ENCODE assay signal across 9 cellular contexts in genomic region chr6:104941694-104942177, GRCh38. TPM values are rescaled to one million over a fixed set of nuclear protein-coding genes. Genes with fewer than 3 reads are reported as not detected.
DNase-seq lines count a peak whose midpoint lies in the region; ATAC-seq and TF ChIP-seq lines count a peak whose summit lies in the region.
"Had no signal": no experiment of that assay in that cellular context is flagged by ENCODE, and none has a peak within 500 bp of the region (broad histone marks: within the 10 kb centered on the region; RNA-seq: fewer than 3 reads in every experiment).

No MANE protein-coding gene starts in this region.

- H3K4me3 Mint-ChIP-seq in chondrocyte (ENCODE audit: unreplicated experiment) (peak overlapping the region; percentile 76), neural crest cell (peak overlapping the region; percentile 90)

- H3K4me1 Mint-ChIP-seq in chondrocyte (ENCODE audit: low read depth) (peaks cover 6% of the 10 kb centered on the region), neural crest cell (peaks cover 42% of the 10 kb centered on the region)

- H3K36me3 Mint-ChIP-seq in chondrocyte (ENCODE audit: low read depth): no peaks in the 10 kb centered on the region
- H3K36me3 Mint-ChIP-seq in neural crest cell (ENCODE audit: low read depth): no peaks in the 10 kb centered on the region

- DNase-seq in LNCaP clone FGC (ENCODE audit: low read depth) (no peak), chondrocyte (ENCODE audit: low spot score) (no peak), neural crest cell (ENCODE audit: low read depth, low spot score) (no peak), activated gamma-delta T cell (lab: John Stamatoyannopoulos, UW) (no peak), SW480 (ENCODE audit: low spot score) (no peak), iPS-NIHi7 (ENCODE audit: extremely low spot score) (no peak)
- DNase-seq: NCI-H510A treated with DMSO at 0.1 percent for 48 hours had no signal

- ATAC-seq in GM18502 (IDR thresholded peaks at IDR 0.05; ENCODE audit: poor library complexity, unreplicated experiment) (peak; percentile 4), GM19035 (IDR thresholded peaks at IDR 0.05; ENCODE audit: unreplicated experiment) (no peak)

- TF ChIP-seq CTCF in LNCaP clone FGC (IDR thresholded peaks at IDR 0.05; ENCODE audit: control insufficient read depth, extremely low read depth, insufficient read depth) (no peak), chondrocyte (IDR thresholded peaks at IDR 0.05) (peak; percentile 39), neural crest cell (conservative IDR thresholded peaks at IDR 0.05) (no peak)

- H3K27me3 Mint-ChIP-seq in chondrocyte (ENCODE audit: low read depth): peaks cover 20% of the 10 kb centered on the region
- no peaks in the 10 kb centered on the region for H3K27me3 Mint-ChIP-seq in neural crest cell (ENCODE audit: low read depth)

- H3K9me3 Mint-ChIP-seq in chondrocyte (ENCODE audit: low read depth): no peaks in the 10 kb centered on the region
- H3K9me3 Mint-ChIP-seq in neural crest cell: peaks cover 2% of the 10 kb centered on the region

- peak overlapping the region; percentile 22; the same call in 1 of the 2 replicates for H3K4me3 ChIP-seq in LNCaP clone FGC (ENCODE audit: low read depth, low read length)

- H3K27ac Mint-ChIP-seq in chondrocyte (ENCODE audit: unreplicated experiment): no peak overlapping the region
- peak overlapping the region; percentile 95 for H3K27ac Mint-ChIP-seq in neural crest cell (ENCODE audit: unreplicated experiment)

RNA-seq across cellular contexts. Expression of gene LIN28B, which starts 15.2 kb away (rescaled TPM):
- total RNA-seq in chondrocyte: 0.08 to 0.10 TPM in 2 of 3 replicates, not detected in the other
- total RNA-seq in neural crest cell: 73.2 and 76.3 TPM in 2 replicates

Comparison
In these comparisons a context has a peak if more than half of its experiments do, and no peak if none do; other contexts are left out.
1. RNA of gene LIN28B, which starts 15.2 kb away (total RNA-seq): 73.2 to 76.3 TPM in neural crest cell; 0.08 to 0.10 TPM in chondrocyte; every median in the first group is over 10 times any median in the second.